ENCODE assay signal across 17 cellular contexts in the genomic region with DNA sequence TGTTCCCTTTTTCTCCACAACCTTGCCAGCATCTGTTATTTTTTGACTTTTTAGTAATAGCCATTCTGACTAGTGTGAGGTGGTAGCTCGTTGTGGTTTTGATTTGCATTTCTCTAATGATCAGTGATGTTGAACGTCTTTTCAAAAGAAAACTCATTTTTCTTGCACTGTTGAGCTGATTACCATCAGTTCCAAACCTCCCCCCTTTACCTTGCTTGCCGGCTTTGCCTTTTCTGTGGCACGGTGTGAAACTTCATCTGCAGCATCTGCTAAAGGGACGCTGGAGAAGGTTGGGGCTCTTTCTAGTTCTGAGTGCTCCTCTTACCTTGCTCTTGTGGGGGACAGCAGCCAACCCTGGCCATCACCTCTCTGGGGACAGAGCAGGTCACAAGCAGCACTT. TPM values are rescaled to one million over a fixed set of nuclear protein-coding genes. Genes with fewer than 3 reads are reported as not detected.
A peak's percentile ranks its signal among the peaks of the same experiment; 100 is the strongest.
DNase-seq lines count a peak whose midpoint lies in the region; ATAC-seq and TF ChIP-seq lines count a peak whose summit lies in the region.
"Not testable (repeated sequence)": the region's sequence is repeated elsewhere in the genome, so short reads cannot be mapped to it uniquely, and the experiment has no call there.
"Had no signal": no experiment of that assay in that cellular context is flagged by ENCODE, and none has a peak within 500 bp of the region (broad histone marks: within the 10 kb centered on the region; RNA-seq: fewer than 3 reads in every experiment).

No MANE protein-coding gene starts in this region.

- DNase-seq in OCI-LY7 (ENCODE audit: low spot score) = not testable (repeated sequence)

- H3K9me2 ChIP-seq in DOHH2 (replicated peaks; ENCODE audit: control insufficient read depth, low read length); OCI-LY7 (ENCODE audit: insufficient read depth, low read length): not testable (repeated sequence)

- not testable (repeated sequence) for H3K79me2 ChIP-seq in DOHH2 (ENCODE audit: control insufficient read depth, low read length); OCI-LY7 (ENCODE audit: insufficient read depth, low read depth, low read length)

- H3K4me3 ChIP-seq in DOHH2 (ENCODE audit: low read length) = not testable (repeated sequence)
- peak overlapping the region; percentile 35 for H3K4me3 ChIP-seq in OCI-LY7 (ENCODE audit: low read depth, low read length, poor library complexity, severe bottlenecking)

- H3F3A ChIP-seq in DOHH2 (ENCODE audit: control insufficient read depth, insufficient read depth) = not testable (repeated sequence)

- not testable (repeated sequence) for H3K27ac ChIP-seq in DOHH2 (ENCODE audit: low read depth, low read length)
- H3K27ac ChIP-seq in OCI-LY7 (ENCODE audit: low read depth, low read length, poor library complexity, severe bottlenecking) = peak overlapping the region; percentile 53

- not testable (repeated sequence) for H3K9me3 ChIP-seq in DOHH2 (ENCODE audit: control insufficient read depth, insufficient read depth, low read length); OCI-LY7 (ENCODE audit: low read length)

- H3K4me1 ChIP-seq in DOHH2 (ENCODE audit: control insufficient read depth, low read length) = not testable (repeated sequence)
- peaks cover 20% of the 10 kb centered on the region for H3K4me1 ChIP-seq in OCI-LY7 (ENCODE audit: insufficient read depth, low read length, poor library complexity, severe bottlenecking)

- peak overlapping the region; percentile 72; the same call in 1 of the 2 replicates for H2AFZ ChIP-seq in OCI-LY7 (ENCODE audit: low read length)

- CTCF ChIA-PET in OCI-LY7 (lab: Charles Lee; ENCODE audit: unreplicated experiment) = not testable (repeated sequence)

- not testable (repeated sequence) for H3K27me3 ChIP-seq in DOHH2 (ENCODE audit: control insufficient read depth, low read length)

- peak; percentile 98 for ATAC-seq in GM18867 (IDR thresholded peaks at IDR 0.05; ENCODE audit: unreplicated experiment)
- peak; percentile 92 for ATAC-seq in GM19397 (IDR thresholded peaks at IDR 0.05; ENCODE audit: unreplicated experiment)
- peak; percentile 96 for ATAC-seq in GM21528 (IDR thresholded peaks at IDR 0.05; ENCODE audit: low FRiP score, unreplicated experiment)
- peak; percentile 96 for ATAC-seq in HG02759 (IDR thresholded peaks at IDR 0.05; ENCODE audit: unreplicated experiment)
- ATAC-seq in HG03045 (IDR thresholded peaks at IDR 0.05; ENCODE audit: unreplicated experiment) = peak; percentile 87
- ATAC-seq in HG03354 (IDR thresholded peaks at IDR 0.05; ENCODE audit: poor library complexity, severe bottlenecking, unreplicated experiment) = peak; percentile 90

- peak overlapping the region; percentile 51 for H3K4me2 ChIP-seq in DOHH2 (ENCODE audit: low read length)
- peak overlapping the region; percentile 64 for H3K4me2 ChIP-seq in OCI-LY7 (ENCODE audit: low read length)

- intact Hi-C loops in OCI-LY7 (cut with micrococcal nuclease; ENCODE audit: unreplicated experiment) = not testable (repeated sequence)

- not testable (repeated sequence) for BruUV-seq in OCI-LY7 (replicated peaks; lab: Mats Ljungman, UMichigan)

- TF ChIP-seq CTCF in DOHH2 (IDR thresholded peaks at IDR 0.05; ENCODE audit: low read depth, low read length, poor library complexity, severe bottlenecking); OCI-LY7 (conservative IDR thresholded peaks at IDR 0.05; ENCODE audit: low read length): not testable (repeated sequence)

- POLR2A ChIA-PET in OCI-LY7 (lab: Charles Lee) = not testable (repeated sequence)

- H3K36me3 ChIP-seq in DOHH2 (ENCODE audit: control insufficient read depth, low read length); OCI-LY7 (ENCODE audit: insufficient read depth, low read length): not testable (repeated sequence)

- H4K20me1 ChIP-seq in DOHH2 (ENCODE audit: control insufficient read depth, insufficient read depth, low read depth, low read length); OCI-LY7 (ENCODE audit: insufficient read depth, low read length): not testable (repeated sequence)

RNA-seq across cellular contexts. Expression of a gene that starts 39.1 kb away (rescaled TPM):
- not detected in 2 replicates for total RNA-seq in OCI-LY7 (2014; rRNA removed; shearing (Covaris generic))
- total RNA-seq in OCI-LY7 (2022) = not detected in 2 replicates
- total RNA-seq: A172; activated T-cell treated with anti-CD3 and anti-CD28 coated beads, Interleukin-2, amount 50 U/mL, for 4 hours; H4; kidney; lower lobe of right lung; M059J; PC-9; progenitor cell of endocrine pancreas; vagina had no signal
